ENCODE assay signal across 8 cellular contexts in genomic region chr21:37367758-37368535, GRCh38. TPM values are rescaled to one million over a fixed set of nuclear protein-coding genes. Genes with fewer than 3 reads are reported as not detected.
DNase-seq lines count a peak whose midpoint lies in the region; ATAC-seq and TF ChIP-seq lines count a peak whose summit lies in the region.

No MANE protein-coding gene starts in this region.

- H3K27me3 ChIP-seq in PC-9 (ENCODE audit: insufficient read depth, low read depth) (no peaks in the 10 kb centered on the region), prostate gland (replicated peaks; ENCODE audit: insufficient read depth) (no peaks in the 10 kb centered on the region)

- H3K4me1 ChIP-seq in PC-9 (replicated peaks; ENCODE audit: insufficient read depth), result peaks cover 50% of the 10 kb centered on the region
- peaks cover 11% of the 10 kb centered on the region for H3K4me1 ChIP-seq in prostate gland (replicated peaks)

- 0 out of 2 replicates have a peak overlapping the region, but pooled peaks have one; percentile 39 for H2AFZ ChIP-seq in PC-9

- TF ChIP-seq POLR2A in prostate gland (IDR thresholded peaks at IDR 0.05), result peak; percentile 46

- H3F3A ChIP-seq in PC-9 (ENCODE audit: insufficient read depth, low read depth), result peaks cover 34% of the 10 kb centered on the region

- H3K4me3 ChIP-seq in PC-9, result peak overlapping the region; percentile 67
- peak overlapping the region; percentile 56 to 96 for H3K4me3 ChIP-seq in prostate gland

- ATAC-seq in HG02884 (IDR thresholded peaks at IDR 0.05; ENCODE audit: unreplicated experiment), result no peak

- intact Hi-C loops in PC-9 (cut with micrococcal nuclease; ENCODE audit: unreplicated experiment), result loop anchor here (5.0 kb wide), 1 partner anchor 289 kb away; no protein-coding TSS in a partner anchor
- intact Hi-C loops in head of caudate nucleus (cut with DNase I), result loop anchor here (5.0 kb wide), 3 partner anchors 89 to 296 kb away; partner anchors contain the start of genes PIGP and TTC3
- intact Hi-C loops in prostate gland (cut with DNase I), result loop anchor here (2.0 to 10.0 kb wide), 6 partner anchors 29 to 403 kb away; partner anchors contain the start of genes HLCS, PIGP, TTC3 and VPS26C

- peaks cover 57% of the 10 kb centered on the region for H3K79me2 ChIP-seq in PC-9 (ENCODE audit: low read depth)

- CTCF ChIA-PET in PC-9 (lab: Charles Lee), result no interaction called here

- H3K9me3 ChIP-seq in PC-9 (ENCODE audit: insufficient read depth, low read depth) (no peaks in the 10 kb centered on the region), prostate gland (no peaks in the 10 kb centered on the region)

- no peaks in the 10 kb centered on the region for H4K20me1 ChIP-seq in PC-9 (ENCODE audit: insufficient read depth)

- BruUV-seq in PC-9 (replicated peaks; lab: Mats Ljungman, UMichigan), result no TSS peak

- H3K36me3 ChIP-seq in PC-9 (ENCODE audit: low read depth) (no peaks in the 10 kb centered on the region), prostate gland (no peaks in the 10 kb centered on the region)

- H3K27ac ChIP-seq in PC-9 (peak overlapping the region; percentile 97), prostate gland (peak overlapping the region; percentile 98 to 100)

- H3K4me2 ChIP-seq in PC-9, result peak overlapping the region; percentile 77

- POLR2A ChIA-PET in PC-9 (lab: Charles Lee; ENCODE audit: unreplicated experiment), result no interaction called here

- under 1% methylated on average over 60 of the region's 61 CpGs for WGBS in prostate gland

- peak; percentile 38 for DNase-seq in SIG-M5 treated with dmso at 0.1 percent for 504 hours (lab: John Stamatoyannopoulos, UW; ENCODE audit: unreplicated experiment)
- DNase-seq in SIG-M5 (lab: John Stamatoyannopoulos, UW), result no peak
- peak; percentile 34 to 54 for DNase-seq in PC-9
- peak; percentile 6 for DNase-seq in activated gamma-delta T cell treated with anti-CD3 and anti-CD28 coated beads, Interleukin-2, amount 50 U/mL, for 16 hours (ENCODE audit: low read depth)
- peak in 38 of 42 donors; percentile 3 to 67 (median 26) for DNase-seq in head of caudate nucleus
- DNase-seq in prostate gland (ENCODE audit: low spot score), result peak; percentile 12
- DNase-seq in AML-193 (lab: John Stamatoyannopoulos, UW), result no peak

- H3K9me2 ChIP-seq in PC-9 (ENCODE audit: insufficient read depth), result no peaks in the 10 kb centered on the region

- TF ChIP-seq CTCF in PC-9 (conservative IDR thresholded peaks at IDR 0.05), result no peak
- no peak for TF ChIP-seq CTCF in prostate gland (IDR thresholded peaks at IDR 0.05)

RNA-seq across cellular contexts. Expression of gene DYRK1A, which starts 1.4 kb away (rescaled TPM):
- total RNA-seq in PC-9 (2021) (33.7 and 35.5 TPM in 2 replicates), prostate gland (100 to 1,000 TPM in 1 of 2 donors, 10 to 100 TPM in 1; 70.5 to 146 TPM)

Comparison
In these comparisons a context has a peak if more than half of its experiments do, and no peak if none do; other contexts are left out.
1. DNase-seq: peak in SIG-M5 treated with dmso at 0.1 percent for 504 hours (single experiment), PC-9 (2 of 2), activated gamma-delta T cell treated with anti-CD3 and anti-CD28 coated beads, Interleukin-2, amount 50 U/mL, for 16 hours (single experiment), head of caudate nucleus (38 of 42) and prostate gland (single experiment); none in SIG-M5 (single experiment) and AML-193 (0 of 2).